ENCODE assay signal across 8 cellular contexts in the genomic region with DNA sequence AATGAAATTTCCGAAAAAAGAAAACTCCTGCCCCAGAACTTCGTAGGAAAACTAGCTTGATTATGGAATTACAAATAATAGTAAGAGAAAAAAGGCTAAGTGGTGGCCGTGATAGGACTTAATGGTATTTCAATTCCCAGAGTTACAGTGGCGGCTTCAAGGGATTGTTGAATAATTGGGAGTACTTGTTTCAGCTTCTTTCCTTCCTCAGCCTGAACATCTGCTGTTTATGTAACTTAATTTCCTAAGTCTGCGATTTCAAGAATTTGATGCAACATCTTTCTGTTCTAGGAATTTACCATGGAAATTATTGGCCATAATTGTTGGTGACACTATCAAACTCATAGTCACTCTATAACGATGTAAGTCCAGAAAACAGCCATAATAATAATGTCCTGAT. TPM values are rescaled to one million over a fixed set of nuclear protein-coding genes. Genes with fewer than 3 reads are reported as not detected.
DNase-seq lines count a peak whose midpoint lies in the region; ATAC-seq, FAIRE-seq and TF ChIP-seq lines count a peak whose summit lies in the region.

No MANE protein-coding gene starts in this region.

- CTCF ChIA-PET in CD4-positive, alpha-beta memory T cell (lab: Charles Lee; ENCODE audit: partially characterized antibody) = interaction anchor here (1.0 kb wide), 1 partner anchor 9 kb away, joined by 5 read pairs; no protein-coding TSS in a partner anchor
- CTCF ChIA-PET in H1 (lab: Charles Lee; ENCODE audit: partially characterized antibody) = interaction anchor here (0.6 to 1.3 kb wide), 5 partner anchors 9 to 282 kb away, joined by 3 to 4 read pairs (median 3); no protein-coding TSS in a partner anchor

- H4K20me1 ChIP-seq in H1 (replicated peaks in 1 of 2; ENCODE audit: control insufficient read depth in 1 of 2, insufficient read depth in 2 of 2, low read length in 2 of 2) = peaks cover 2 to 8% of the 10 kb centered on the region in 2 experiments

- H4K5ac ChIP-seq in H1 (ENCODE audit: insufficient read length, low read depth, low read length) = no peak overlapping the region

- POLR2A ChIA-PET in CD4-positive, alpha-beta memory T cell (lab: Charles Lee; ENCODE audit: partially characterized antibody) = interaction anchor here (1.0 to 1.2 kb wide), 2 partner anchors 75 to 562 kb away, joined by 3 to 4 read pairs; partner anchors contain the start of gene RNFT1
- POLR2A ChIA-PET in H1 (lab: Charles Lee; ENCODE audit: partially characterized antibody) = interaction anchor here (0.8 to 1.9 kb wide), 8 partner anchors 9 to 363 kb away, joined by 3 to 10 read pairs (median 6); partner anchors contain the start of gene PPM1D

- no peak overlapping the region for H2BK12ac ChIP-seq in H1 (ENCODE audit: low read depth, low read length)

- H3K14ac ChIP-seq in H1 (ENCODE audit: insufficient read length) = no peak overlapping the region

- H3K4me1 Mint-ChIP-seq in CD4-positive, alpha-beta memory T cell = peaks cover 27 to 54% (median 42%) of the 10 kb centered on the region in 4 donors
- H3K4me1 Mint-ChIP-seq in neural crest cell = peaks cover 40% of the 10 kb centered on the region

- peaks cover 20 to 49% of the 10 kb centered on the region in 2 experiments for H3K79me2 ChIP-seq in H1 (ENCODE audit: control insufficient read depth in 1 of 2, insufficient read depth in 2 of 2, low read length in 2 of 2)

- H3K9me3 Mint-ChIP-seq in CD4-positive, alpha-beta memory T cell = no peaks in the 10 kb centered on the region
- peaks cover 7% of the 10 kb centered on the region for H3K9me3 Mint-ChIP-seq in neural crest cell

- WGBS in H1 (ENCODE audit: extremely low coverage in 1 of 2, insufficient coverage in 1 of 2, insufficient read length in 1 of 2, insufficient replicate concordance in 2 of 2, low coverage in 1 of 2, low lambda C conversion rate in 2 of 2, missing lambda C conversion rate in 1 of 2), 2 experiments = 34% methylated on average over 6 of the region's 6 CpGs; no CpG with 5 or more reads in 1 of the 2 experiments

- H3K23me2 ChIP-seq in H1 (ENCODE audit: low read depth, low read length) = peaks cover 8% of the 10 kb centered on the region

- no peak for TF ChIP-seq EP300 in H1 (IDR thresholded peaks at IDR 0.05; ENCODE audit: borderline replicate concordance in 1 of 2, low read depth in 2 of 2, low read length in 2 of 2)

- peak overlapping the region; percentile 93 to 96 for H3K4me3 ChIP-seq in CD4-positive, alpha-beta memory T cell (ENCODE audit: low read length in 2 of 2)
- H3K4me3 ChIP-seq in NB4 (ENCODE audit: low read depth, low read length) = peak overlapping the region; percentile 93
- peak overlapping the region; percentile 90 to 99 (median 97) for H3K4me3 ChIP-seq in H1 (ENCODE audit: extremely low read depth in 1 of 4, insufficient read depth in 2 of 4, low read depth in 3 of 4, low read length in 4 of 4)

- peak overlapping the region; percentile 82 to 92 for H3K4me2 ChIP-seq in H1 (ENCODE audit: insufficient read depth in 1 of 2, low read depth in 2 of 2, low read length in 2 of 2)

- no peak overlapping the region for H2BK120ac ChIP-seq in H1 (replicated peaks; ENCODE audit: low read depth, low read length)

- H3K36me3 Mint-ChIP-seq in CD4-positive, alpha-beta memory T cell = peaks cover 0 to 20% of the 10 kb centered on the region in 2 donors
- H3K36me3 Mint-ChIP-seq in neural crest cell (ENCODE audit: low read depth) = peaks cover 10% of the 10 kb centered on the region

- no peak for ATAC-seq in GM19324 (IDR thresholded peaks at IDR 0.05; ENCODE audit: low FRiP score, unreplicated experiment)
- ATAC-seq in HG02759 (IDR thresholded peaks at IDR 0.05; ENCODE audit: unreplicated experiment) = no peak

- no peak for FAIRE-seq in H1 (lab: Jason Lieb, UNC)

- no peak overlapping the region for H2BK15ac ChIP-seq in H1 (ENCODE audit: low read length)

- DNase-seq in CD4-positive, alpha-beta memory T cell = no peak
- no peak for DNase-seq in NB4 (ENCODE audit: low read depth)
- DNase-seq in H1 (ENCODE audit: low read depth in 1 of 2, low spot score in 2 of 2) = no peak
- DNase-seq in neural crest cell (ENCODE audit: low read depth, low spot score) = no peak
- DNase-seq in DMS53 treated with DMSO at 0.1 percent for 48 hours (lab: John Stamatoyannopoulos, UW; ENCODE audit: unreplicated experiment) = no peak
- DNase-seq in activated effector memory CD4-positive, alpha-beta T cell treated with Interleukin-2 at 50 U/mL for 16 hours = no peak

- no peaks in the 10 kb centered on the region for H3K27me3 ChIP-seq in CD4-positive, alpha-beta memory T cell (ENCODE audit: insufficient read depth, low read length)
- no peaks in the 10 kb centered on the region for H3K27me3 ChIP-seq in H1 (replicated peaks in 1 of 4; ENCODE audit: control insufficient read depth in 3 of 4, extremely low read depth in 1 of 4, insufficient read depth in 3 of 4, low read length in 3 of 4)

- H3K56ac ChIP-seq in H1 (replicated peaks; ENCODE audit: insufficient read length, low read depth, low read length) = no peak overlapping the region

- H3K4me3 Mint-ChIP-seq in CD4-positive, alpha-beta memory T cell = peak overlapping the region; percentile 97 to 100 (median 99)
- H3K4me3 Mint-ChIP-seq in neural crest cell = peak overlapping the region; percentile 94

- no peak overlapping the region for H2BK5ac ChIP-seq in H1 (ENCODE audit: low read depth, low read length)

- H4K8ac ChIP-seq in H1 (ENCODE audit: extremely low read depth, insufficient read depth, low read length) = no peak overlapping the region

- peak overlapping the region; percentile 98 for H3K27ac ChIP-seq in CD4-positive, alpha-beta memory T cell (ENCODE audit: low read depth, low read length)
- peak overlapping the region; percentile 95 for H3K27ac ChIP-seq in H1 (ENCODE audit: low read depth, low read length)

- no peak overlapping the region for H2BK20ac ChIP-seq in H1 (ENCODE audit: low read length)

- no peaks in the 10 kb centered on the region for H3K9me3 ChIP-seq in CD4-positive, alpha-beta memory T cell (ENCODE audit: control insufficient read depth in 1 of 2, low read length in 2 of 2)
- H3K9me3 ChIP-seq in H1 (ENCODE audit: insufficient read depth in 2 of 2, low read depth in 1 of 2, low read length in 1 of 2) = no peaks in the 10 kb centered on the region

- H3K4me1 ChIP-seq in CD4-positive, alpha-beta memory T cell (ENCODE audit: insufficient read depth, low read length) = peaks cover 34% of the 10 kb centered on the region
- H3K4me1 ChIP-seq in H1 (replicated peaks in 1 of 4; ENCODE audit: control insufficient read depth in 3 of 4, insufficient read depth in 4 of 4, low read length in 3 of 4) = peaks cover 0 to 4% (median 0%) of the 10 kb centered on the region in 4 experiments; a peak in 2 of 7 replicates

- intact Hi-C loops in CD4-positive, alpha-beta memory T cell (cut with micrococcal nuclease) = loop anchor here (1.0 kb wide), 2 partner anchors 74 to 134 kb away; partner anchors contain the start of genes PPM1D and USP32

- TF ChIP-seq CTCF in NB4 (IDR thresholded peaks at IDR 0.05; ENCODE audit: low read depth, low read length) (no peak), H1 (IDR thresholded peaks at IDR 0.05; ENCODE audit: control extremely low read depth in 1 of 3, insufficient read depth in 1 of 3, low read depth in 1 of 3, low read length in 3 of 3) (no peak), neural crest cell (conservative IDR thresholded peaks at IDR 0.05) (no peak)

- peaks cover 0 to 4% of the 10 kb centered on the region in 2 donors for H3K27me3 Mint-ChIP-seq in CD4-positive, alpha-beta memory T cell
- no peaks in the 10 kb centered on the region for H3K27me3 Mint-ChIP-seq in neural crest cell (ENCODE audit: low read depth)

- peaks cover 12% of the 10 kb centered on the region for H3K79me1 ChIP-seq in H1 (ENCODE audit: low read depth, low read length)

- no peak overlapping the region for H4K91ac ChIP-seq in H1 (replicated peaks; ENCODE audit: insufficient read length, low read length)

- H3K18ac ChIP-seq in H1 (ENCODE audit: extremely low read depth, low read length) = no peak overlapping the region

- TF ChIP-seq POLR2A in NB4 (IDR thresholded peaks at IDR 0.05; ENCODE audit: extremely low read depth, insufficient read length) (no peak), H1 (IDR thresholded peaks at IDR 0.05; ENCODE audit: control extremely low read depth in 1 of 2, low read depth in 2 of 2, low read length in 2 of 2) (no peak)

- no peak overlapping the region for H3K23ac ChIP-seq in H1 (ENCODE audit: insufficient read length)

- no peaks in the 10 kb centered on the region for H3K36me3 ChIP-seq in CD4-positive, alpha-beta memory T cell (ENCODE audit: insufficient read depth, low read length)
- H3K36me3 ChIP-seq in H1 (ENCODE audit: control insufficient read depth in 2 of 4, insufficient read depth in 4 of 4, low read length in 3 of 4) = peaks cover 0 to 6% (median 0%) of the 10 kb centered on the region in 4 experiments; a peak in 1 of 8 replicates

- peak overlapping the region; percentile 96 to 99 (median 99) for H3K27ac Mint-ChIP-seq in CD4-positive, alpha-beta memory T cell
- peak overlapping the region; percentile 100 for H3K27ac Mint-ChIP-seq in neural crest cell (ENCODE audit: unreplicated experiment)

- no peak for TF ChIP-seq RAD21 in H1 (IDR thresholded peaks at IDR 0.05 in 1 of 2, conservative IDR thresholded peaks at IDR 0.05 in 1 of 2; ENCODE audit: low read depth in 2 of 2, low read length in 2 of 2)

- no peak overlapping the region for H3K4ac ChIP-seq in H1 (replicated peaks; ENCODE audit: insufficient read length, low read depth, low read length)

- no peak overlapping the region for H2AFZ ChIP-seq in H1 (ENCODE audit: low read length)

- H2AK5ac ChIP-seq in H1 (ENCODE audit: low read depth, low read length) = no peak overlapping the region

- peak overlapping the region; percentile 64 to 94 (median 92); a peak in 5 of 7 replicates for H3K9ac ChIP-seq in H1 (replicated peaks in 1 of 4; ENCODE audit: extremely low read depth in 1 of 4, low read depth in 3 of 4, low read length in 3 of 4)

TF ChIP-seq in H1, 55 proteins besides CTCF, POLR2A, EP300 and RAD21 (continues in another document):
- TF ChIP-seq POU5F1 (IDR thresholded peaks at IDR 0.05; ENCODE audit: low read depth, low read length) (no peak), GTF2F1 (IDR thresholded peaks at IDR 0.05; ENCODE audit: borderline replicate concordance, low read depth, low read length) (no peak), TEAD4 (IDR thresholded peaks at IDR 0.05; ENCODE audit: low read depth, low read length) (no peak)

RNA-seq across cellular contexts. Expression of gene APPBP2, which starts 0.7 kb away (rescaled TPM):
- total RNA-seq in CD4-positive, alpha-beta memory T cell = 10 to 100 TPM; 48.4 to 50.8 TPM
- polyA plus RNA-seq in CD4-positive, alpha-beta memory T cell = 10 to 100 TPM; 23.9 to 31.6 TPM
- total RNA-seq in H1 (2021; fragmentation: NEBNext Ultra II Directional; extraction: Animal tissue kit (Norgen Biotek cat#: 25700)) = 18.0 and 20.5 TPM in 2 replicates
- 1.9 and 3.3 TPM in 2 replicates for polyA plus RNA-seq in H1 (2011; rRNA removed)
- 4.6 TPM for polyA plus RNA-seq in H1 (2011; cell fraction: cytosol; rRNA removed)
- 2.6 TPM for polyA plus RNA-seq in H1 (2011; cell fraction: nucleus; rRNA removed)
- polyA plus RNA-seq in H1 (2012, experiment 1 of 2) = 9.7 to 14.7 TPM (median 10.5 TPM) in 4 replicates
- polyA plus RNA-seq in H1 (2012, experiment 2 of 2) = 0.81 TPM
- polyA plus RNA-seq in H1 (2013, experiment 1 of 2) = 4.5 TPM
- polyA plus RNA-seq in H1 (2013, experiment 2 of 2) = 4.2 TPM
- 11.2 and 17.8 TPM in 2 replicates for polyA minus RNA-seq in H1 (2011; rRNA and poly(A)+ RNA removed)
- 16.5 TPM for polyA minus RNA-seq in H1 (2011; cell fraction: cytosol; rRNA and poly(A)+ RNA removed)
- 8.3 TPM for polyA minus RNA-seq in H1 (2011; cell fraction: nucleus; rRNA and poly(A)+ RNA removed)
- 55.3 and 59.2 TPM in 2 replicates for total RNA-seq in neural crest cell
